ENCODE assay signal across 9 cellular contexts in the genomic region with DNA sequence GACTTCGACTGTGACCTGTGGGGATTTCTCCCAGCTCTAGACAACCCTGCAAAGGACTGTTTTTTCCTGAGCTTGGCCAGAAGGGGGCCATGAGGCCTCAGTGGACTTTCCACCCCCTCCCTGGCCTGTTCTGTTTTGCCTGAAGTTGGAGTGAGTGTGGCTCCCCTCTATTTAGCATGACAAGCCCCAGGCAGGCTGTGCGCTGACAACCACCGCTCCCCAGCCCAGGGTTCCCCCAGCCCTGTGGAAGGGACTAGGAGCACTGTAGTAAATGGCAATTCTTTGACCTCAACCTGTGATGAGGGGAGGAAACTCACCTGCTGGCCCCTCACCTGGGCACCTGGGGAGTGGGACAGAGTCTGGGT. TPM values are rescaled to one million over a fixed set of nuclear protein-coding genes. Genes with fewer than 3 reads are reported as not detected.
A peak's percentile ranks its signal among the peaks of the same experiment; 100 is the strongest.
DNase-seq lines count a peak whose midpoint lies in the region; ATAC-seq and TF ChIP-seq lines count a peak whose summit lies in the region.
"Had no signal": no experiment of that assay in that cellular context is flagged by ENCODE, and none has a peak within 500 bp of the region (broad histone marks: within the 10 kb centered on the region; RNA-seq: fewer than 3 reads in every experiment).

No MANE protein-coding gene starts in this region.

- H3K9me3 ChIP-seq in breast epithelium, result no peaks in the 10 kb centered on the region
- H3K9me3 ChIP-seq in left lung, result no peaks in the 10 kb centered on the region
- no peaks in the 10 kb centered on the region for H3K9me3 ChIP-seq in upper lobe of right lung

- H3K36me3 ChIP-seq in breast epithelium, result no peaks in the 10 kb centered on the region
- no peaks in the 10 kb centered on the region for H3K36me3 ChIP-seq in left lung
- no peaks in the 10 kb centered on the region for H3K36me3 ChIP-seq in upper lobe of right lung

- DNase-seq in HuH-7 (ENCODE audit: low spot score), result peak; percentile 64
- DNase-seq in breast epithelium (ENCODE audit: low spot score in 2 of 2), result peak in 1 of 2 donors; percentile 48
- DNase-seq in left lung, result peak in 1 of 2 donors; percentile 26
- DNase-seq in upper lobe of right lung, result no peak
- DNase-seq in activated naive CD4-positive, alpha-beta T cell treated with anti-CD3 and anti-CD28 coated beads, Interleukin-2, amount 50 U/mL, for 16 hours, result no peak
- DNase-seq in SIG-M5 (lab: John Stamatoyannopoulos, UW), result no peak
- DNase-seq: NCI-H187 had no signal

- peak in 1 of 3 donors; percentile 15 for TF ChIP-seq CTCF in breast epithelium (IDR thresholded peaks at IDR 0.05)
- no peak for TF ChIP-seq CTCF in left lung (IDR thresholded peaks at IDR 0.05)
- no peak for TF ChIP-seq CTCF in upper lobe of right lung (IDR thresholded peaks at IDR 0.05)

- intact Hi-C loops in breast epithelium (cut with DNase I; ENCODE audit: low total_unique reads) (no loop called here), left lung (cut with DNase I) (no loop called here), upper lobe of right lung (cut with DNase I) (no loop called here)

- H3K4me3 ChIP-seq in breast epithelium (no peak overlapping the region), left lung (no peak overlapping the region), upper lobe of right lung (no peak overlapping the region)
- H3K4me3 ChIP-seq: lung had no signal

- no peaks in the 10 kb centered on the region for H3K27me3 ChIP-seq in breast epithelium
- peaks cover 0 to 34% of the 10 kb centered on the region in 2 donors for H3K27me3 ChIP-seq in left lung
- no peaks in the 10 kb centered on the region for H3K27me3 ChIP-seq in upper lobe of right lung

- ATAC-seq in left lung, result peak; percentile 7
- ATAC-seq in upper lobe of right lung, result no peak
- ATAC-seq in GM18907 (IDR thresholded peaks at IDR 0.05; ENCODE audit: unreplicated experiment), result no peak

- H3K27ac ChIP-seq in breast epithelium, result peak overlapping the region; percentile 94
- peak overlapping the region in 1 of 2 donors; percentile 72 for H3K27ac ChIP-seq in left lung
- peak overlapping the region; percentile 71 for H3K27ac ChIP-seq in upper lobe of right lung

- H3K4me1 ChIP-seq in breast epithelium, result peaks cover 21 to 23% of the 10 kb centered on the region in 2 donors
- H3K4me1 ChIP-seq in left lung, result peaks cover 0 to 24% of the 10 kb centered on the region in 2 donors
- H3K4me1 ChIP-seq in upper lobe of right lung, result peaks cover 18% of the 10 kb centered on the region

- TF ChIP-seq POLR2A in breast epithelium (IDR thresholded peaks at IDR 0.05), result no peak

RNA-seq across cellular contexts. Expression of a gene that starts 19.3 kb away (rescaled TPM):
- 10 to 100 TPM in 2 of 3 donors, 1 to 10 TPM in 1; 3.4 to 27.8 (median 17.7) TPM for total RNA-seq in breast epithelium
- 1 to 10 TPM; 2.7 to 3.8 TPM for total RNA-seq in left lung
- total RNA-seq in upper lobe of right lung, result 0.78 TPM
